In the genomic region with DNA sequence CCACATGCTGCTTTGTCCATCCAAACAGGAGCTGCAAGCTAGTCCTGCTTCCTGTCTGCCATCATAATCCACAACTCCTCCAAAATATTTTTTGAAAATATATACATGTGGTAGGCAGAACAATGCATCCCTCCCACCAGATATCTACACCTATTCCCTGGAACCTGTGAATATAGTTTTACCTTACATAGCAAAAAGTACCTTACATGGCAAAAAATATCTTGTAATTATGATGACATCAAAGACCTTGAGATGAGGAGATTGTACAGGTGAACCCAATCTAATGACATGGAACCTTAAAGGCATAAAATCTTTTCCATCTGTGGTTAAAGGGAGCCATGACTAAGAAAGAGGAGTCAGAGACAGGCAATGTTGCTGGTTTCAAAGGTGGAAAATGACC, we compare ENCODE assay signal across 9 cellular contexts.
"Had no signal": no experiment of that assay in that cellular context is flagged by ENCODE, and none has a peak within 500 bp of the region (broad histone marks: within the 10 kb centered on the region; RNA-seq: fewer than 3 reads in every experiment).

No MANE protein-coding gene starts in this region.

- H3K36me3 ChIP-seq: HAP-1 had no signal

- H3K4me1 ChIP-seq: HAP-1 had no signal

- DNase-seq: GM23248, GOT3, H7, HFFc6, KG1 had no signal

- ATAC-seq: HCT116 had no signal

- H3K27me3 Mint-ChIP-seq: IgD-negative memory B cell had no signal

- H3K27ac ChIP-seq: GM23248, HL-60 had no signal

- H3K9me3 ChIP-seq: HAP-1 had no signal

- H3K9me3 Mint-ChIP-seq: HFFc6, IgD-negative memory B cell had no signal

- H3K4me1 Mint-ChIP-seq: IgD-negative memory B cell had no signal

- H3K9ac ChIP-seq: GM23248 had no signal

- H3K27ac Mint-ChIP-seq: HFFc6, IgD-negative memory B cell had no signal

- H3K4me3 ChIP-seq: GM23248, HAP-1 had no signal

- H3K4me3 Mint-ChIP-seq: HFFc6, IgD-negative memory B cell had no signal

- H2AFZ ChIP-seq: GM23248 had no signal
